Comparison of ENCODE assay signal across 8 cellular contexts in genomic region chr11:35944503-35945136, GRCh38. TPM values are rescaled to one million over a fixed set of nuclear protein-coding genes. Genes with fewer than 3 reads are reported as not detected.
DNase-seq lines count a peak whose midpoint lies in the region; ATAC-seq and TF ChIP-seq lines count a peak whose summit lies in the region.

No MANE protein-coding gene starts in this region.

- TF ChIP-seq CTCF in CD4-positive, alpha-beta T cell (IDR thresholded peaks at IDR 0.05): no peak
- TF ChIP-seq CTCF in endothelial cell (IDR thresholded peaks at IDR 0.05; ENCODE audit: unreplicated experiment): no peak

- DNase-seq in CD4-positive, alpha-beta T cell: no peak
- DNase-seq in NT2/D1 (ENCODE audit: low read depth, low spot score): no peak
- no peak for DNase-seq in endothelial cell (ENCODE audit: low spot score)
- no peak for DNase-seq in naive thymus-derived CD4-positive, alpha-beta T cell
- no peak for DNase-seq in posterior vena cava (ENCODE audit: low spot score)

- H3K4me3 Mint-ChIP-seq in CD4-positive, alpha-beta T cell: peak overlapping the region; percentile 75
- peak overlapping the region; percentile 96 for H3K4me3 Mint-ChIP-seq in endothelial cell (ENCODE audit: unreplicated experiment)
- peak overlapping the region; percentile 68 to 88 (median 74) for H3K4me3 Mint-ChIP-seq in naive thymus-derived CD4-positive, alpha-beta T cell

- H3K9me3 ChIP-seq in CD4-positive, alpha-beta T cell (ENCODE audit: control insufficient read depth, low read length): no peaks in the 10 kb centered on the region
- H3K9me3 ChIP-seq in NT2/D1 (ENCODE audit: insufficient read depth, low read length): no peaks in the 10 kb centered on the region
- H3K9me3 ChIP-seq in naive thymus-derived CD4-positive, alpha-beta T cell (ENCODE audit: control insufficient read depth in 2 of 3, low read length in 3 of 3): no peaks in the 10 kb centered on the region

- peaks cover 40% of the 10 kb centered on the region for H3K27me3 ChIP-seq in CD4-positive, alpha-beta T cell (ENCODE audit: control insufficient read depth, insufficient read depth, low read length)
- H3K27me3 ChIP-seq in NT2/D1 (ENCODE audit: insufficient read depth, insufficient read length): peaks cover 13% of the 10 kb centered on the region
- H3K27me3 ChIP-seq in naive thymus-derived CD4-positive, alpha-beta T cell (ENCODE audit: control insufficient read depth in 2 of 2, insufficient read depth in 2 of 2, low read length in 2 of 2): peaks cover 0 to 4% of the 10 kb centered on the region in 2 donors

- no peak overlapping the region for H3K27ac ChIP-seq in CD4-positive, alpha-beta T cell (ENCODE audit: low read depth, low read length)
- H3K27ac ChIP-seq in naive thymus-derived CD4-positive, alpha-beta T cell (ENCODE audit: low read depth, low read length): no peak overlapping the region

- peaks cover 8% of the 10 kb centered on the region for H3K4me1 ChIP-seq in NT2/D1 (ENCODE audit: insufficient read depth, insufficient read length)
- H3K4me1 ChIP-seq in naive thymus-derived CD4-positive, alpha-beta T cell (ENCODE audit: control insufficient read depth in 2 of 2, insufficient read depth in 2 of 2, low read length in 2 of 2): peaks cover 0 to 6% of the 10 kb centered on the region in 2 donors

- H3K4me1 Mint-ChIP-seq in CD4-positive, alpha-beta T cell (ENCODE audit: low read depth): peaks cover 6% of the 10 kb centered on the region
- peaks cover 44% of the 10 kb centered on the region for H3K4me1 Mint-ChIP-seq in endothelial cell (ENCODE audit: unreplicated experiment)
- peaks cover 5 to 17% (median 13%) of the 10 kb centered on the region in 7 donors for H3K4me1 Mint-ChIP-seq in naive thymus-derived CD4-positive, alpha-beta T cell

- POLR2A ChIA-PET in CD4-positive, alpha-beta T cell (lab: Charles Lee): no interaction called here
- POLR2A ChIA-PET in naive thymus-derived CD4-positive, alpha-beta T cell (lab: Charles Lee): no interaction called here

- H3K36me3 Mint-ChIP-seq in CD4-positive, alpha-beta T cell (ENCODE audit: low read depth): no peaks in the 10 kb centered on the region
- peaks cover 8% of the 10 kb centered on the region for H3K36me3 Mint-ChIP-seq in endothelial cell (ENCODE audit: low read depth, unreplicated experiment)
- peaks cover 0 to 6% (median 0%) of the 10 kb centered on the region in 5 donors for H3K36me3 Mint-ChIP-seq in naive thymus-derived CD4-positive, alpha-beta T cell

- peak overlapping the region; percentile 64 for H3K4me3 ChIP-seq in NT2/D1 (ENCODE audit: insufficient read length, low read depth)
- no peak overlapping the region for H3K4me3 ChIP-seq in naive thymus-derived CD4-positive, alpha-beta T cell (ENCODE audit: low read length)

- no peak overlapping the region for H3K27ac Mint-ChIP-seq in CD4-positive, alpha-beta T cell
- H3K27ac Mint-ChIP-seq in endothelial cell (ENCODE audit: unreplicated experiment): peak overlapping the region; percentile 83
- no peak overlapping the region for H3K27ac Mint-ChIP-seq in naive thymus-derived CD4-positive, alpha-beta T cell

- peaks cover 73% of the 10 kb centered on the region for H3K27me3 Mint-ChIP-seq in CD4-positive, alpha-beta T cell
- peaks cover 8% of the 10 kb centered on the region for H3K27me3 Mint-ChIP-seq in endothelial cell (ENCODE audit: unreplicated experiment)
- peaks cover 39 to 71% (median 53%) of the 10 kb centered on the region in 5 donors for H3K27me3 Mint-ChIP-seq in naive thymus-derived CD4-positive, alpha-beta T cell

- ATAC-seq in CD4-positive, alpha-beta T cell (ENCODE audit: poor library complexity): no peak
- ATAC-seq in naive thymus-derived CD4-positive, alpha-beta T cell: no peak
- ATAC-seq in GM19035 (IDR thresholded peaks at IDR 0.05; ENCODE audit: unreplicated experiment) (no peak), GM21529 (IDR thresholded peaks at IDR 0.05; ENCODE audit: unreplicated experiment) (no peak), HG02759 (IDR thresholded peaks at IDR 0.05; ENCODE audit: unreplicated experiment) (no peak)

- H3K9me3 Mint-ChIP-seq in CD4-positive, alpha-beta T cell: no peaks in the 10 kb centered on the region
- no peaks in the 10 kb centered on the region for H3K9me3 Mint-ChIP-seq in endothelial cell (ENCODE audit: unreplicated experiment)
- no peaks in the 10 kb centered on the region for H3K9me3 Mint-ChIP-seq in naive thymus-derived CD4-positive, alpha-beta T cell

- H3K36me3 ChIP-seq in NT2/D1 (ENCODE audit: insufficient read depth, insufficient read length, low read length): no peaks in the 10 kb centered on the region
- no peaks in the 10 kb centered on the region for H3K36me3 ChIP-seq in naive thymus-derived CD4-positive, alpha-beta T cell (ENCODE audit: control insufficient read depth in 2 of 3, insufficient read depth in 3 of 3, low read length in 3 of 3)

- CTCF ChIA-PET in CD4-positive, alpha-beta T cell (lab: Charles Lee): no interaction called here
- CTCF ChIA-PET in naive thymus-derived CD4-positive, alpha-beta T cell (lab: Charles Lee): no interaction called here

- intact Hi-C loops in CD4-positive, alpha-beta T cell (cut with DNase I, micrococcal nuclease): no loop called here
- intact Hi-C loops in naive thymus-derived CD4-positive, alpha-beta T cell (cut with micrococcal nuclease): no loop called here
- intact Hi-C loops in posterior vena cava (cut with DNase I): loop anchor here (10.0 kb wide), 2 partner anchors 70 to 1240 kb away; no protein-coding TSS in a partner anchor

- peak overlapping the region; percentile 75 for H3K9ac ChIP-seq in NT2/D1 (ENCODE audit: insufficient read length, low read depth)

RNA-seq across cellular contexts. Expression of gene LDLRAD3, which starts 0.8 kb away (rescaled TPM):
- total RNA-seq in CD4-positive, alpha-beta T cell: under 1 TPM; 0.19 to 0.20 TPM
- total RNA-seq in endothelial cell (ENCODE audit: unreplicated experiment): 28.5 TPM
- total RNA-seq in naive thymus-derived CD4-positive, alpha-beta T cell: 1 to 10 TPM in 1 of 5 experiments, under 1 TPM in 3, not detected in 1; 0.08 to 6.9 (median 0.41) TPM
- polyA plus RNA-seq in naive thymus-derived CD4-positive, alpha-beta T cell: not detected
- 10 to 100 TPM; 12.4 to 18.4 TPM for total RNA-seq in posterior vena cava

Comparison
In these comparisons a context has a peak if more than half of its experiments do, and no peak if none do; other contexts are left out.
1. intact Hi-C loops: an anchor here in posterior vena cava (10.0 kb wide); none called in CD4-positive, alpha-beta T cell and naive thymus-derived CD4-positive, alpha-beta T cell.